ENCODE assay signal across 13 cellular contexts in genomic region chr1:116537439-116537838, GRCh38. TPM values are rescaled to one million over a fixed set of nuclear protein-coding genes. Genes with fewer than 3 reads are reported as not detected.
DNase-seq lines count a peak whose midpoint lies in the region; ATAC-seq and TF ChIP-seq lines count a peak whose summit lies in the region.
"Had no signal": no experiment of that assay in that cellular context is flagged by ENCODE, and none has a peak within 500 bp of the region (broad histone marks: within the 10 kb centered on the region; RNA-seq: fewer than 3 reads in every experiment).

No MANE protein-coding gene starts in this region.

- CTCF ChIA-PET in HCT116 (lab: Charles Lee): interaction anchor here (1.0 kb wide), 1 partner anchor 38 kb away, joined by 4 read pairs; no protein-coding TSS in a partner anchor

- H3K4me2 ChIP-seq in HCT116 (ENCODE audit: low read length): peak overlapping the region; percentile 20; the same call in 1 of the 2 replicates
- H3K4me2 ChIP-seq in hepatocyte: no peak overlapping the region

- H4K20me1 ChIP-seq in HCT116 (ENCODE audit: insufficient read depth) (no peaks in the 10 kb centered on the region), hepatocyte (ENCODE audit: insufficient read depth, poor library complexity, severe bottlenecking) (no peaks in the 10 kb centered on the region)

- no TSS peak for BruUV-seq in HCT116 (replicated peaks; lab: Mats Ljungman, UMichigan)

- H2AFZ ChIP-seq in HCT116 (ENCODE audit: low read depth, low read length, poor library complexity, severe bottlenecking) (no peak overlapping the region), hepatocyte (no peak overlapping the region)

- H3K9me3 ChIP-seq in HCT116 (ENCODE audit: control insufficient read depth in 1 of 2, insufficient read depth in 1 of 2, low read depth in 1 of 2, low read length in 2 of 2): no peaks in the 10 kb centered on the region
- H3K9me3 ChIP-seq in SK-N-MC (ENCODE audit: low read depth, low read length): no peaks in the 10 kb centered on the region
- H3K9me3 ChIP-seq in hepatocyte (ENCODE audit: low read depth): no peaks in the 10 kb centered on the region
- H3K9me3 ChIP-seq in esophagus muscularis mucosa: no peaks in the 10 kb centered on the region

- TF ChIP-seq POLR2A in HCT116 (IDR thresholded peaks at IDR 0.05; ENCODE audit: borderline replicate concordance, extremely low read depth, insufficient read depth, insufficient read length) (no peak), lower leg skin (IDR thresholded peaks at IDR 0.05) (no peak), esophagus muscularis mucosa (IDR thresholded peaks at IDR 0.05; ENCODE audit: low read depth) (no peak), GM18505 (IDR thresholded peaks at IDR 0.05; ENCODE audit: borderline replicate concordance, extremely low read depth, insufficient read depth, insufficient read length) (no peak)

- no peak for TF ChIP-seq CTCF in HCT116 (IDR thresholded peaks at IDR 0.05 in 2 of 3, conservative IDR thresholded peaks at IDR 0.05 in 1 of 3; ENCODE audit: borderline replicate concordance in 1 of 3, insufficient read depth in 1 of 3, low read depth in 2 of 3, low read length in 2 of 3)
- no peak for TF ChIP-seq CTCF in hepatocyte (IDR thresholded peaks at IDR 0.05; ENCODE audit: poor library complexity)
- TF ChIP-seq CTCF in lower leg skin (IDR thresholded peaks at IDR 0.05): no peak
- TF ChIP-seq CTCF in esophagus muscularis mucosa (IDR thresholded peaks at IDR 0.05): no peak

- intact Hi-C loops in HCT116 (cut with micrococcal nuclease): no loop called here
- intact Hi-C loops in lower leg skin (cut with DNase I; ENCODE audit: low total_unique reads): no loop called here
- intact Hi-C loops in esophagus muscularis mucosa (cut with DNase I): no loop called here

- H3K4me1 ChIP-seq in HCT116 (ENCODE audit: control insufficient read depth in 1 of 2, insufficient read depth in 2 of 2, low read length in 2 of 2) (peaks cover 4 to 24% of the 10 kb centered on the region in 2 experiments; a peak in 3 of 4 replicates), hepatocyte (ENCODE audit: insufficient read depth) (no peaks in the 10 kb centered on the region), esophagus muscularis mucosa (no peaks in the 10 kb centered on the region)

- H3K27me3 ChIP-seq in HCT116 (ENCODE audit: insufficient read depth, low read length): no peaks in the 10 kb centered on the region
- H3K27me3 ChIP-seq in hepatocyte: no peaks in the 10 kb centered on the region
- H3K27me3 ChIP-seq in esophagus muscularis mucosa: no peaks in the 10 kb centered on the region

- H3K9me2 ChIP-seq in HCT116 (ENCODE audit: insufficient read depth) (no peaks in the 10 kb centered on the region), hepatocyte (replicated peaks; ENCODE audit: insufficient read depth) (no peaks in the 10 kb centered on the region)

- H3K36me3 ChIP-seq in HCT116 (ENCODE audit: control insufficient read depth in 1 of 2, insufficient read depth in 2 of 2, low read length in 2 of 2) (peaks cover 5 to 21% of the 10 kb centered on the region in 2 experiments; a peak in 3 of 4 replicates), SK-N-MC (ENCODE audit: insufficient read depth, low read length) (peaks cover 38% of the 10 kb centered on the region; the same call in 1 of the 2 replicates), hepatocyte (replicated peaks; ENCODE audit: insufficient read depth, low read depth) (no peaks in the 10 kb centered on the region), esophagus muscularis mucosa (peaks cover 6 to 68% (median 51%) of the 10 kb centered on the region in 4 donors)

- TF ChIP-seq EP300 in esophagus muscularis mucosa (IDR thresholded peaks at IDR 0.05): no peak

- RAD21 ChIA-PET in HCT116 (lab: Charles Lee; ENCODE audit: low non-redundant PET in 1 of 2, low total read pairs in 2 of 2, uncharacterized antibody in 2 of 2, unreplicated experiment in 2 of 2): interaction anchor here in 1 of 2 experiments (0.7 kb wide), 1 partner anchor 341 kb away, joined by 3 read pairs; no protein-coding TSS in a partner anchor

- 84% methylated on average over 2 of the region's 2 CpGs for WGBS in hepatocyte (ENCODE audit: low lambda C conversion rate, missing lambda C conversion rate)
- 57 to 65% methylated on average over 2 of the region's 2 CpGs for WGBS in lower leg skin, 2 donors
- WGBS in esophagus muscularis mucosa: 83% methylated on average over 2 of the region's 2 CpGs

- H3K79me2 ChIP-seq in HCT116 (ENCODE audit: insufficient read depth, low read length) (no peaks in the 10 kb centered on the region), hepatocyte (no peaks in the 10 kb centered on the region)

- H3K9ac ChIP-seq in HCT116 (ENCODE audit: low read length) (no peak overlapping the region), SK-N-MC (ENCODE audit: insufficient read length) (peak overlapping the region; percentile 27)

- POLR2A ChIA-PET in HCT116 (lab: Charles Lee): no interaction called here

- ATAC-seq in HCT116: peak; percentile 78
- no peak for ATAC-seq in GM18517 (IDR thresholded peaks at IDR 0.05; ENCODE audit: unreplicated experiment)
- ATAC-seq in GM18505 (IDR thresholded peaks at IDR 0.05; ENCODE audit: unreplicated experiment): no peak

- H3K27ac ChIP-seq in HCT116 (ENCODE audit: low read depth, low read length) (no peak overlapping the region), SK-N-MC (peak overlapping the region; percentile 49; the same call in 1 of the 2 replicates), hepatocyte (peak overlapping the region; percentile 57), esophagus muscularis mucosa (replicated peaks in 1 of 4) (no peak overlapping the region)

- peak; percentile 18 for DNase-seq in AG20443 (ENCODE audit: low spot score)
- peak; percentile 15 for DNase-seq in HCT116 (ENCODE audit: low read depth, low spot score)
- no peak for DNase-seq in SK-N-MC (ENCODE audit: low read depth, low spot score)
- peak; percentile 13 for DNase-seq in hepatocyte (ENCODE audit: low spot score)
- no peak for DNase-seq in lower leg skin (ENCODE audit: low spot score in 2 of 2)
- DNase-seq in esophagus muscularis mucosa (ENCODE audit: extremely low spot score): no peak
- DNase-seq: activated CD4-positive, alpha-beta T cell treated with anti-CD3 and anti-CD28 coated beads for 1 hour; activated gamma-delta T cell; KBM-7; kidney; stimulated activated CD4-positive, alpha-beta T cell treated with anti-CD3 and anti-CD28 coated beads, Interleukin-15, amount 100 ng/mL, for 24 hours had no signal

- no peak for TF ChIP-seq RAD21 in HCT116 (IDR thresholded peaks at IDR 0.05; ENCODE audit: low read depth)

- H3K4me3 ChIP-seq in HCT116 (replicated peaks in 1 of 2; ENCODE audit: low read depth in 1 of 2, low read length in 2 of 2) (no peak overlapping the region), SK-N-MC (no peak overlapping the region), hepatocyte (no peak overlapping the region), lower leg skin (ENCODE audit: low read depth, poor library complexity, severe bottlenecking) (no peak overlapping the region), esophagus muscularis mucosa (no peak overlapping the region)

TF ChIP-seq in HCT116, 20 proteins besides CTCF, POLR2A, EP300 and RAD21:
- TF ChIP-seq CBX3 (IDR thresholded peaks at IDR 0.05; ENCODE audit: low read depth): peak; percentile 18; the same call in 1 of the 2 replicates
- TF ChIP-seq EZH2 (IDR thresholded peaks at IDR 0.05): no peak

RNA-seq across cellular contexts. Expression of gene CD58, which starts 33.4 kb away (rescaled TPM):
- total RNA-seq in HCT116 (2021; ENCODE audit: unreplicated experiment) (18.0 TPM), hepatocyte (14.4 and 16.0 TPM in 2 replicates), lower leg skin (10 to 100 TPM; 25.3 to 40.9 (median 28.9) TPM), esophagus muscularis mucosa (10 to 100 TPM; 20.3 to 23.4 (median 21.7) TPM)
- polyA plus RNA-seq in HCT116 (2012): 11.1 and 13.3 TPM in 2 replicates
- 23.3 and 26.9 TPM in 2 replicates for polyA plus RNA-seq in hepatocyte

Comparison
In these comparisons a context has a peak if more than half of its experiments do, and no peak if none do; other contexts are left out.
1. DNase-seq: peak in AG20443 (single experiment), HCT116 (single experiment) and hepatocyte (single experiment); none in SK-N-MC (single experiment), lower leg skin (0 of 2) and esophagus muscularis mucosa (single experiment).
2. H3K27ac ChIP-seq: peak in SK-N-MC (single experiment) and hepatocyte (single experiment); none in HCT116 (single experiment) and esophagus muscularis mucosa (0 of 4).